ENCODE assay signal across 27 cellular contexts in genomic region chr2:177326591-177326990, GRCh38.
"Had no signal": no experiment of that assay in that cellular context is flagged by ENCODE, and none has a peak within 500 bp of the region (broad histone marks: within the 10 kb centered on the region; RNA-seq: fewer than 3 reads in every experiment).

No MANE protein-coding gene starts in this region.

- H3K36me3 ChIP-seq: Peyer's patch, SJCRH30 had no signal

- H3K4me1 ChIP-seq: SJCRH30 had no signal

- FAIRE-seq: astrocyte had no signal

- H3K4me2 ChIP-seq: KMS-11, SK-N-SH had no signal

- H3K9me3 ChIP-seq: Peyer's patch, SJCRH30, SK-N-SH had no signal

- H3K9ac ChIP-seq: KMS-11, SK-N-SH had no signal

- H3K27ac ChIP-seq: KMS-11, SJCRH30, VCaP had no signal

- ATAC-seq: activated CD4-positive, alpha-beta T cell treated with anti-CD3 and anti-CD28 coated beads for 36 hours; activated T-helper 17 cell treated with anti-CD3 and anti-CD28 coated beads, Interleukin-2, amount 50 U/mL, for 72 hours had no signal

- H3K9me2 ChIP-seq: SK-N-SH had no signal

- H3K27me3 ChIP-seq: Peyer's patch, SJCRH30 had no signal

- DNase-seq: activated CD4-positive, alpha-beta memory T cell treated with anti-CD3 and anti-CD28 coated beads, Interleukin-2, amount 10 ng/mL, durations not matched to agents 7 days and 5 days; activated CD4-positive, alpha-beta T cell treated with anti-CD3 and anti-CD28 coated beads for 36 hours; activated CD4-positive, alpha-beta T cell treated with anti-CD3 and anti-CD28 coated beads, Interleukin-2, amount 50 U/mL, for 1 hour; activated gamma-delta T cell; activated naive CD4-positive, alpha-beta T cell treated with anti-CD3 and anti-CD28 coated beads for 36 hours; activated T-cell treated with anti-CD3 and anti-CD28 coated beads for 4 hours; activated T-cell treated with anti-CD3 and anti-CD28 coated beads, Interleukin-2, amount 50 U/mL, for 48 hours; amygdala; cerebellar nuclear complex; NCI-H1105 treated with DMSO at 0.1 percent for 48 hours; NCI-H1930; NCI-H2107; NCI-H2171 treated with DMSO at 0.1 percent for 48 hours; NCI-H345; NCI-H510A; NCI-H526 treated with DMSO at 0.1 percent for 48 hours; NCI-H82; OCI-M1; Peyer's patch; Right ventricle myocardium superior; SJCRH30; SK-N-SH; T-helper 1 cell had no signal

- H3K4me3 ChIP-seq: Peyer's patch, SJCRH30 had no signal
